ENCODE assay signal across 8 cellular contexts in the genomic region with DNA sequence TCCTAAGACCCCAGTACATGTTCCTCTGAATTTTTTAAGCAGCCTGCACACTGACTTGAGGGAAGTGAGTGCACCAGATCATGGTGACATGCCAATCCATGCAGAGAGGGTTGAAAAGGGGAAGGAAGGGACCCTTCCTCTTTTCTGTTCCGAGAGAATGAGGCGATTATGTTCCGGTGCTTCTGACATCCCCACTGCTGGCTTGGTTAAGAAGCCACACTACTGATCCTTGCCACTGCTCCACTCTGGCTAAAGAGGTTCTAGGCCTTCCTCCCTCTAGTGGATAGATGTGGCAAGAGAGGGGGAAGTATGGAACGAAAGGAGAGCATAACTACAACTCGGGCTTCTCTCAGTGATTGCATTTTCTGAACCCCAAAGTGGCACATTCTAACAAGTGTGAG. TPM values are rescaled to one million over a fixed set of nuclear protein-coding genes. Genes with fewer than 3 reads are reported as not detected.
DNase-seq lines count a peak whose midpoint lies in the region; ATAC-seq and TF ChIP-seq lines count a peak whose summit lies in the region.

No MANE protein-coding gene starts in this region.

- POLR2A ChIA-PET in T-cell (lab: Charles Lee): interaction anchor here (0.5 to 1.0 kb wide), 2 partner anchors 9 to 41 kb away, joined by 3 read pairs; no protein-coding TSS in a partner anchor

- no peak for TF ChIP-seq POLR2A in NB4 (IDR thresholded peaks at IDR 0.05; ENCODE audit: extremely low read depth, insufficient read length)
- no peak for TF ChIP-seq POLR2A in vagina (IDR thresholded peaks at IDR 0.05)

- peak overlapping the region; percentile 88 to 93 for H3K27ac Mint-ChIP-seq in T-cell
- peak overlapping the region; percentile 84 to 86 for H3K27ac Mint-ChIP-seq in effector memory CD8-positive, alpha-beta T cell

- peaks cover 0 to 5% of the 10 kb centered on the region in 2 donors for H3K36me3 ChIP-seq in vagina

- no peak overlapping the region for H3K27ac ChIP-seq in vagina

- CTCF ChIA-PET in T-cell (lab: Charles Lee): interaction anchor here in 1 of 2 donors (1.0 to 1.4 kb wide), 2 partner anchors 38 to 41 kb away, joined by 3 to 9 read pairs; a partner anchor contains a TSS

- intact Hi-C loops in vagina (cut with DNase I): no loop called here

- H3K4me3 Mint-ChIP-seq in T-cell: peak overlapping the region; percentile 10 to 91 (median 21)
- no peak overlapping the region for H3K4me3 Mint-ChIP-seq in effector memory CD8-positive, alpha-beta T cell

- DNase-seq in activated CD4-positive, CD25-positive, alpha-beta regulatory T cell treated with anti-CD3 and anti-CD28 coated beads, Interleukin-2, amount 50 U/mL, for 72 hours: no peak
- DNase-seq in H4 (ENCODE audit: low spot score) (peak; percentile 68), NB4 (ENCODE audit: low read depth) (peak; percentile 97), T-cell (peak in 21 of 34 experiments; percentile 5 to 52 (median 18)), midbrain (lab: John Stamatoyannopoulos, UW) (peak; percentile 53), vagina (ENCODE audit: extremely low spot score in 2 of 2) (no peak)
- DNase-seq in effector memory CD8-positive, alpha-beta T cell: peak in 1 of 3 experiments; percentile 12

- H3K9me3 ChIP-seq in vagina: no peaks in the 10 kb centered on the region

- H3K4me3 ChIP-seq in NB4 (ENCODE audit: low read depth, low read length) (peak overlapping the region; percentile 12), vagina (no peak overlapping the region)

- H3K9me3 Mint-ChIP-seq in T-cell: no peaks in the 10 kb centered on the region
- H3K9me3 Mint-ChIP-seq in effector memory CD8-positive, alpha-beta T cell: no peaks in the 10 kb centered on the region

- peaks cover 5% of the 10 kb centered on the region for H3K36me3 Mint-ChIP-seq in T-cell
- peaks cover 15% of the 10 kb centered on the region for H3K36me3 Mint-ChIP-seq in effector memory CD8-positive, alpha-beta T cell (ENCODE audit: insufficient read depth)

- H3K4me1 ChIP-seq in vagina: peaks cover 36% of the 10 kb centered on the region

- peak; percentile 34 to 50 for ATAC-seq in activated CD4-positive, CD25-positive, alpha-beta regulatory T cell treated with anti-CD3 and anti-CD28 coated beads, Interleukin-2, amount 50 U/mL, for 24 hours
- peak in 2 of 4 experiments; percentile 24 to 36 for ATAC-seq in T-cell (replicated peaks in 1 of 4)
- ATAC-seq in effector memory CD8-positive, alpha-beta T cell (replicated peaks): peak; percentile 22

- peaks cover 29 to 34% (median 33%) of the 10 kb centered on the region in 3 donors for H3K4me1 Mint-ChIP-seq in T-cell
- H3K4me1 Mint-ChIP-seq in effector memory CD8-positive, alpha-beta T cell (ENCODE audit: low read depth in 2 of 2): peaks cover 11 to 20% of the 10 kb centered on the region in 2 donors

- no peaks in the 10 kb centered on the region for H3K27me3 ChIP-seq in vagina

- TF ChIP-seq CTCF in NB4 (IDR thresholded peaks at IDR 0.05; ENCODE audit: low read depth, low read length): peak; percentile 83
- TF ChIP-seq CTCF in vagina (IDR thresholded peaks at IDR 0.05): peak in 2 of 3 experiments; percentile 27 to 46

- H3K27me3 Mint-ChIP-seq in T-cell: no peaks in the 10 kb centered on the region
- H3K27me3 Mint-ChIP-seq in effector memory CD8-positive, alpha-beta T cell: no peaks in the 10 kb centered on the region

RNA-seq across cellular contexts. Expression of a gene that starts 1.8 kb away (rescaled TPM):
- 38.8 and 42.4 TPM in 2 replicates for total RNA-seq in H4 (2014; rRNA removed; shearing (Covaris generic))
- total RNA-seq in T-cell (10 to 100 TPM; 37.5 to 44.0 (median 40.0) TPM), vagina (61.4 TPM)

RNA-seq across cellular contexts. Expression of a gene that starts 10.8 kb away (rescaled TPM):
- total RNA-seq in H4 (2014; rRNA removed; shearing (Covaris generic)): 115 and 122 TPM in 2 replicates
- total RNA-seq in T-cell (10 to 100 TPM; 50.3 to 70.1 (median 53.7) TPM), vagina (84.0 TPM)

RNA-seq across cellular contexts. Expression of a gene that starts 38.3 kb away (rescaled TPM):
- 82.8 and 82.9 TPM in 2 replicates for total RNA-seq in H4 (2014; rRNA removed; shearing (Covaris generic))
- total RNA-seq in T-cell (100 to 1,000 TPM in 2 of 5 donors, 10 to 100 TPM in 3; 67.5 to 124 (median 68.4) TPM), vagina (73.2 TPM)

RNA-seq across cellular contexts. Expression of a gene that starts 41.9 kb away (rescaled TPM):
- total RNA-seq in H4 (2014; rRNA removed; shearing (Covaris generic)): 24.4 and 25.9 TPM in 2 replicates
- total RNA-seq in T-cell: 10 to 100 TPM; 18.8 to 22.7 (median 22.0) TPM
- 19.6 TPM for total RNA-seq in vagina

RNA-seq across cellular contexts. Expression of a gene that starts 57.4 kb away (rescaled TPM):
- 0.27 and 1.1 TPM in 2 replicates for total RNA-seq in H4 (2014; rRNA removed; shearing (Covaris generic))
- 1 to 10 TPM in 4 of 5 donors, under 1 TPM in 1; 0.66 to 2.0 (median 1.7) TPM for total RNA-seq in T-cell
- 11.5 TPM for total RNA-seq in vagina

Comparison
In these comparisons a context has a peak if more than half of its experiments do, and no peak if none do; other contexts are left out.
1. DNase-seq: peak in H4 (single experiment), NB4 (single experiment), T-cell (21 of 34) and midbrain (single experiment); none in activated CD4-positive, CD25-positive, alpha-beta regulatory T cell treated with anti-CD3 and anti-CD28 coated beads, Interleukin-2, amount 50 U/mL, for 72 hours (single experiment) and vagina (0 of 2).
2. H3K4me3 Mint-ChIP-seq: peak in T-cell (3 of 3); none in effector memory CD8-positive, alpha-beta T cell (0 of 2).